Comparison of ENCODE assay signal across 8 cellular contexts in the genomic region with DNA sequence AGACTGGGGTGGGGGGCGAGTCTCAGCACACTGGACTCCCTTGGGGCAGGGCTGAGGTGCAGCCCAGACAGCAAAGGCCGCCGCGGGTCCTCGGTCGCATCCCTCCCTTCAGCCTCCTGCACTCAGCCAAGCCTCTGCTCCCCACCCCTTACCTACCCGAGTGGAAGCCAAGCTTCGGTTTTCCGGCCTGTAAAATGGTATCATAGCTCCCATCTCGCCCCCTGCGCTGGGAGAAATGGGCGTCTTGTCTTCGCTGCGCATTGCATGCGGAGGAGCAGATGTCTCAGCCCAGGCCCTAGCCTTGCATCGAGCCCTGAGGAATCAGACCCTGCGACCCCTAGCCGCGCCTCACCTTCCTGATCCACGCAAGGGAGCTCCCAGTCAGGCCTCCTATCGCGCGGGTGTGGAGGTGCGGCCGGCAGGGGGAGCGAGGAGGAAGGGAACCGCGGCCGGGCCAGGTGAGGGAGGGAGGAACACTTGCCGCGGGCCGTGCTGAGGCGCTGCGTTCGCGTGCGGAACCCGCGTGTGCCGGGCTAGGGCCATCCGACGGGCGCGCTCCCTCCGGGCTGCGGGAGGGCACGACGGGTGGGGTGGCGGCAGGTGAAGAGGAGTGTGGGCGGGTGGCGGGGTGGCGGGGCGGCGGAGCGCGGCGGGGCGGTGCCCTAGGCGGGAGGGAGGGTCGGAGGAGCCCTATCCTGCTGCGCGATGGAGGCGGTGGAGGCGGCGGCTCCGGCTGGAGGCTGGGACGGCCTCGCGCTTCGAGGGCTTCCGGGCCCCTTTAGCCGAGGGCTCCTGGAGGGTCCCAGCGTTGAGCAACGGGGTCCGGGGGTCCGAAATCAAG. TPM values are rescaled to one million over a fixed set of nuclear protein-coding genes. Genes with fewer than 3 reads are reported as not detected.
DNase-seq lines count a peak whose midpoint lies in the region; ATAC-seq, FAIRE-seq and TF ChIP-seq lines count a peak whose summit lies in the region.

No MANE protein-coding gene starts in this region.

- H3K36me3 ChIP-seq in K562 (ENCODE audit: control insufficient read depth, insufficient read depth, low read length) (no peaks in the 10 kb centered on the region), HepG2 (replicated peaks in 1 of 2; ENCODE audit: control insufficient read depth in 1 of 2, insufficient read depth in 2 of 2, low read length in 2 of 2) (no peaks in the 10 kb centered on the region), ovary (no peaks in the 10 kb centered on the region)

- ATAC-seq in K562, result peak; percentile 87
- ATAC-seq in HepG2, result peak; percentile 64
- no peak for ATAC-seq in GM18867 (IDR thresholded peaks at IDR 0.05; ENCODE audit: unreplicated experiment)

- H4K20me1 ChIP-seq in K562 (replicated peaks; ENCODE audit: control insufficient read depth, insufficient read depth, low read length), result peaks cover 52% of the 10 kb centered on the region
- no peaks in the 10 kb centered on the region; the same call in 1 of the 2 replicates for H4K20me1 ChIP-seq in HepG2 (ENCODE audit: insufficient read depth, low read length)

- peak in 1 of 2 experiments; percentile 100; a peak in 3 of 4 replicates for TF ChIP-seq RAD21 in K562 (CRISPR knock-in tag; conservative IDR thresholded peaks at IDR 0.05 in 1 of 2, IDR thresholded peaks at IDR 0.05 in 1 of 2)
- TF ChIP-seq RAD21 in HepG2 (CRISPR knock-in tag; IDR thresholded peaks at IDR 0.05), result peak; percentile 66; the same call in 1 of the 2 replicates

- peak overlapping the region; percentile 75 for H2AFZ ChIP-seq in K562 (ENCODE audit: low read depth, low read length)
- H2AFZ ChIP-seq in HepG2 (ENCODE audit: low read length), result no peak overlapping the region

- H3K4me3 ChIP-seq in K562 (peak overlapping the region; percentile 29), HepG2 (replicated peaks in 1 of 3; ENCODE audit: insufficient read depth in 1 of 3, low read depth in 2 of 3, low read length in 3 of 3) (peak overlapping the region; percentile 26 to 58 (median 36); a peak in 3 of 6 replicates), ovary (no peak overlapping the region)

- in situ Hi-C loops in K562 (cut with MboI) (no loop called here), HepG2 (cut with HindIII; ENCODE audit: extremely low pct_ligation_motif_present, low pct_unique_long_range_greater_than_20kb) (loop anchor here (10.0 kb wide), 1 partner anchor 158 kb away; no protein-coding TSS in a partner anchor)

- TF ChIP-seq CTCF in K562 (IDR thresholded peaks at IDR 0.05 in 2 of 3, conservative IDR thresholded peaks at IDR 0.05 in 1 of 3; ENCODE audit: insufficient read depth in 2 of 3, low read depth in 1 of 3, low read length in 3 of 3) (peak; percentile 98 to 99 (median 98)), HepG2 (CRISPR knock-in tag; IDR thresholded peaks at IDR 0.05) (peak; percentile 84), ovary (IDR thresholded peaks at IDR 0.05) (peak in 1 of 3 donors; percentile 24)

- DNase-seq in AG20443 (ENCODE audit: low spot score), result peak; percentile 58
- peak; percentile 73 for DNase-seq in HEK293T (ENCODE audit: extremely low spot score)
- DNase-seq in T-helper 22 cell (ENCODE audit: low read depth), result peak; percentile 48
- peak; percentile 95 to 99 (median 99) for DNase-seq in K562 (ENCODE audit: extremely low read depth in 1 of 4, low spot score in 3 of 4)
- peak; percentile 35 for DNase-seq in HepG2 (ENCODE audit: low spot score)
- peak; percentile 32 to 39 for DNase-seq in stimulated activated CD8-positive, alpha-beta memory T cell treated with anti-CD3 and anti-CD28 coated beads, Interleukin-7, amount 100 ng/mL, for 1 hour (ENCODE audit: low read depth in 2 of 2)
- DNase-seq in ovary, result no peak

- H3K4me2 ChIP-seq in K562 (ENCODE audit: insufficient read depth, low read length) (peak overlapping the region; percentile 66), HepG2 (ENCODE audit: low read depth, low read length) (peak overlapping the region; percentile 69)

- CTCF ChIA-PET in HEK293T (lab: Yijun Ruan, JAX) (interaction anchor here (0.7 to 1.0 kb wide), 2 partner anchors 26 to 179 kb away, joined by 3 to 5 read pairs; no protein-coding TSS in a partner anchor), K562 (lab: Yijun Ruan, JAX; ENCODE audit: low intra/inter-chr PET ratio) (interaction anchor here (0.6 to 3.8 kb wide), 15 partner anchors 10 to 257 kb away, joined by 3 to 91 read pairs (median 4); no protein-coding TSS in a partner anchor), HepG2 (lab: Yijun Ruan, JAX; ENCODE audit: low intra/inter-chr PET ratio, low total read pairs) (interaction anchor here (1.1 to 3.1 kb wide), 3 partner anchors 24 to 154 kb away, joined by 3 to 14 read pairs (median 4); no protein-coding TSS in a partner anchor)

- H3K27me3 ChIP-seq in K562 (ENCODE audit: control insufficient read depth in 2 of 2, insufficient read depth in 2 of 2, low read length in 2 of 2) (peaks cover 51 to 78% of the 10 kb centered on the region in 2 experiments; a peak in 4 of 5 replicates), HepG2 (ENCODE audit: control insufficient read depth in 1 of 2, insufficient read depth in 2 of 2, low read length in 2 of 2) (peaks cover 12 to 89% of the 10 kb centered on the region in 2 experiments), ovary (peaks cover 8% of the 10 kb centered on the region)

- H3K4me1 ChIP-seq in K562 (replicated peaks in 1 of 2; ENCODE audit: control insufficient read depth in 2 of 2, insufficient read depth in 2 of 2, low read length in 2 of 2) (peaks cover 17 to 82% of the 10 kb centered on the region in 2 experiments; a peak in 4 of 5 replicates), HepG2 (ENCODE audit: insufficient read depth, low read length) (peaks cover 23% of the 10 kb centered on the region), ovary (ENCODE audit: insufficient read depth) (no peaks in the 10 kb centered on the region)

- peak overlapping the region; percentile 8 to 47; a peak in 3 of 4 replicates for H3K9ac ChIP-seq in K562 (ENCODE audit: insufficient read depth in 1 of 2, low read depth in 2 of 2, low read length in 2 of 2)
- H3K9ac ChIP-seq in HepG2 (ENCODE audit: insufficient read depth, low read depth, low read length), result no peak overlapping the region

- FAIRE-seq in K562 (lab: Jason Lieb, UNC), result peak; percentile 84
- no peak for FAIRE-seq in HepG2 (lab: Jason Lieb, UNC)

- TF ChIP-seq POLR2A in K562 (conservative IDR thresholded peaks at IDR 0.05) (no peak), HepG2 (IDR thresholded peaks at IDR 0.05; ENCODE audit: insufficient read depth in 1 of 2, low read depth in 2 of 2, low read length in 2 of 2) (no peak), ovary (IDR thresholded peaks at IDR 0.05) (no peak)

- H3K79me2 ChIP-seq in K562 (ENCODE audit: control insufficient read depth, insufficient read depth, low read length) (peaks cover 6% of the 10 kb centered on the region), HepG2 (ENCODE audit: insufficient read depth, low read length) (no peaks in the 10 kb centered on the region)

- POLR2A ChIA-PET in HEK293T (lab: Yijun Ruan, JAX), result no interaction called here
- POLR2A ChIA-PET in K562 (lab: Yijun Ruan, JAX), result interaction anchor here (0.5 to 2.4 kb wide), 23 partner anchors 8 to 372 kb away, joined by 3 to 36 read pairs (median 4); no protein-coding TSS in a partner anchor
- POLR2A ChIA-PET in HepG2 (lab: Yijun Ruan, JAX), result no interaction called here

- H3K27ac ChIP-seq in K562 (ENCODE audit: extremely low read depth, low read depth, low read length) (no peak overlapping the region), HepG2 (ENCODE audit: extremely low read length, insufficient read depth, low read length) (no peak overlapping the region), ovary (no peak overlapping the region)

- BruUV-seq in K562 (replicated peaks; lab: Mats Ljungman, UMichigan) (no TSS peak), HepG2 (replicated peaks; lab: Mats Ljungman, UMichigan) (no TSS peak)

- TF ChIP-seq EP300 in K562 (IDR thresholded peaks at IDR 0.05; ENCODE audit: low read length), result peak; percentile 42; the same call in 1 of the 2 replicates
- no peak for TF ChIP-seq EP300 in HepG2 (IDR thresholded peaks at IDR 0.05; ENCODE audit: low read depth in 2 of 2, low read length in 2 of 2)
- TF ChIP-seq EP300 in HepG2 (CRISPR knock-in tag; IDR thresholded peaks at IDR 0.05; ENCODE audit: borderline replicate concordance), result no peak
- no peak for TF ChIP-seq EP300 in ovary (IDR thresholded peaks at IDR 0.05)

- intact Hi-C loops in K562 (cut with micrococcal nuclease), result loop anchor here (1.0 to 5.0 kb wide), 4 partner anchors 45 to 154 kb away; a partner anchor contains a TSS
- intact Hi-C loops in HepG2 (cut with micrococcal nuclease; ENCODE audit: unreplicated experiment), result no loop called here
- intact Hi-C loops in ovary (cut with DNase I), result no loop called here

- no peaks in the 10 kb centered on the region; the same call in 1 of the 2 replicates for H3K9me3 ChIP-seq in K562 (replicated peaks; ENCODE audit: control insufficient read depth, insufficient read depth, low read depth, low read length)
- no peaks in the 10 kb centered on the region for H3K9me3 ChIP-seq in HepG2 (ENCODE audit: low read length)
- no peaks in the 10 kb centered on the region for H3K9me3 ChIP-seq in ovary

- peaks cover 2% of the 10 kb centered on the region for H3K9me1 ChIP-seq in K562 (ENCODE audit: control insufficient read depth, insufficient read depth, low read length)

- 3% methylated on average over 76 of the region's 76 CpGs for WGBS in K562 (ENCODE audit: insufficient coverage, low coverage, missing lambda C conversion rate)
- WGBS in HepG2 (ENCODE audit: low lambda C conversion rate), result 18% methylated on average over 28 of the region's 76 CpGs
- WGBS in ovary, 3 donors, result 1 to 6% (median 3%) methylated on average over 43 to 73 of the region's 76 CpGs

RNA-seq across cellular contexts. Expression of a gene that starts 4.1 kb away (rescaled TPM):
- 31.9 and 90.7 TPM in 2 replicates for total RNA-seq in K562 (2011; cell fraction: chromatin; rRNA removed; ENCODE audit: low replicate concordance)
- total RNA-seq in K562 (2011; cell fraction: nucleolus; rRNA removed), result 41.9 and 52.4 TPM in 2 replicates
- 40.6 and 47.0 TPM in 2 replicates for total RNA-seq in K562 (2011; cell fraction: nucleoplasm; rRNA removed)
- total RNA-seq in K562 (2014; rRNA removed), result 8.9 and 14.0 TPM in 2 replicates
- total RNA-seq in K562 (2014; rRNA removed; fragmentation: Illumina TruSeq; extraction: Trizol), result 2.1 and 2.6 TPM in 2 replicates
- total RNA-seq in K562 (2015; rRNA removed; fragmentation: Illumina TruSeq; extraction: Trizol), result 3.5 and 3.9 TPM in 2 replicates
- 34.2 and 35.0 TPM in 2 replicates for total RNA-seq in K562 (2021)
- 2.5 and 9.5 TPM in 2 replicates for polyA plus RNA-seq in K562 (2011; rRNA removed)
- polyA plus RNA-seq in K562 (2011; cell fraction: cytosol; rRNA removed), result 5.8 and 7.7 TPM in 2 replicates
- 55.1 and 87.1 TPM in 2 replicates for polyA plus RNA-seq in K562 (2011; cell fraction: nucleus; rRNA removed)
- polyA plus RNA-seq in K562 (2012), result 12.4 and 14.0 TPM in 2 replicates
- 8.0 and 12.8 TPM in 2 replicates for polyA plus RNA-seq in K562 (2014; fragmentation: Illumina TruSeq; extraction: Trizol)
- under 1 TPM; 0.07 to 0.11 TPM for polyA plus RNA-seq in K562 (2014; fragmentation: Nextera tagmentation; extraction: Ambion mirVana)
- 14.7 and 17.1 TPM in 2 replicates for polyA plus RNA-seq in K562 (2014; rRNA removed)
- polyA minus RNA-seq in K562 (2011; rRNA and poly(A)+ RNA removed), result 2.2 and 5.5 TPM in 2 replicates
- polyA minus RNA-seq in K562 (2011; cell fraction: cytosol; rRNA and poly(A)+ RNA removed), result 5.4 and 22.9 TPM in 2 replicates
- polyA minus RNA-seq in K562 (2011; cell fraction: nucleus; rRNA and poly(A)+ RNA removed), result 20.1 and 45.7 TPM in 2 replicates
- not detected in 2 replicates for total RNA-seq in HepG2 (2016; rRNA removed; fragmentation: Illumina TruSeq; extraction: Trizol)
- not detected in 2 replicates for total RNA-seq in HepG2 (2016; cell fraction: cytosol; rRNA removed; fragmentation: Illumina TruSeq; extraction: Trizol; ENCODE audit: low read depth)
- total RNA-seq in HepG2 (2016; cell fraction: insoluble cytoplasmic fraction; rRNA removed; fragmentation: Illumina TruSeq; extraction: Trizol), result not detected in 2 replicates
- not detected in 2 replicates for total RNA-seq in HepG2 (2016; cell fraction: membrane; rRNA removed; fragmentation: Illumina TruSeq; extraction: Trizol)
- not detected in 2 replicates for total RNA-seq in HepG2 (2016; cell fraction: nucleus; rRNA removed; fragmentation: Illumina TruSeq; extraction: Trizol)
- polyA plus RNA-seq in HepG2 (2011; rRNA removed), result not detected in 2 replicates
- 0.03 TPM in 1 of 2 replicates, not detected in the other for polyA plus RNA-seq in HepG2 (2011; cell fraction: cytosol; rRNA removed)
- polyA plus RNA-seq in HepG2 (2011; cell fraction: nucleus; rRNA removed), result 0.23 TPM in 1 of 2 replicates, not detected in the other
- not detected in 2 replicates for polyA plus RNA-seq in HepG2 (2012)
- not detected in 2 replicates for polyA plus RNA-seq in HepG2 (2016; cell fraction: cytosol; fragmentation: Illumina TruSeq; extraction: Trizol; ENCODE audit: low read depth)
- not detected in 2 replicates for polyA plus RNA-seq in HepG2 (2016; cell fraction: insoluble cytoplasmic fraction; fragmentation: Illumina TruSeq; extraction: Trizol; ENCODE audit: low read depth)
- polyA plus RNA-seq in HepG2 (2016; cell fraction: membrane; fragmentation: Illumina TruSeq; extraction: Trizol; ENCODE audit: low read depth), result 0.08 TPM in 1 of 2 replicates, not detected in the other
- not detected in 2 replicates for polyA plus RNA-seq in HepG2 (2016; cell fraction: nucleus; fragmentation: Illumina TruSeq; extraction: Trizol; ENCODE audit: insufficient read depth, low read depth)
- not detected in 2 replicates for polyA minus RNA-seq in HepG2 (2011; rRNA and poly(A)+ RNA removed; ENCODE audit: low replicate concordance)
- not detected in 2 replicates for polyA minus RNA-seq in HepG2 (2011; cell fraction: cytosol; rRNA and poly(A)+ RNA removed)
- not detected in 2 replicates for polyA minus RNA-seq in HepG2 (2011; cell fraction: nucleus; rRNA and poly(A)+ RNA removed)
- 10 to 100 TPM in 1 of 7 donors, 1 to 10 TPM in 5, not detected in 1; 1.5 to 23.8 (median 2.9) TPM for total RNA-seq in ovary
- polyA plus RNA-seq in ovary, result 1 to 10 TPM; 1.2 to 3.2 TPM

RNA-seq across cellular contexts. Expression of a gene that starts 33.2 kb away (rescaled TPM):
- total RNA-seq in K562 (2011; cell fraction: chromatin; rRNA removed; ENCODE audit: low replicate concordance), result 12.5 and 89.3 TPM in 2 replicates
- 145 and 149 TPM in 2 replicates for total RNA-seq in K562 (2011; cell fraction: nucleolus; rRNA removed)
- 44.7 and 52.3 TPM in 2 replicates for total RNA-seq in K562 (2011; cell fraction: nucleoplasm; rRNA removed)
- total RNA-seq in K562 (2014; rRNA removed) (85.2 and 90.0 TPM in 2 replicates), K562 (2014; rRNA removed; fragmentation: Illumina TruSeq; extraction: Trizol) (2.1 and 2.8 TPM in 2 replicates), K562 (2015; rRNA removed; fragmentation: Illumina TruSeq; extraction: Trizol) (1.6 and 5.2 TPM in 2 replicates), K562 (2021) (139 and 162 TPM in 2 replicates), HepG2 (2016; rRNA removed; fragmentation: Illumina TruSeq; extraction: Trizol) (not detected in 2 replicates), ovary (10 to 100 TPM in 1 of 7 donors, 1 to 10 TPM in 5, under 1 TPM in 1; 0.71 to 21.5 (median 8.4) TPM)
- polyA plus RNA-seq in K562 (2011; rRNA removed) (9.2 and 33.6 TPM in 2 replicates), K562 (2014; fragmentation: Illumina TruSeq; extraction: Trizol) (1.6 and 15.2 TPM in 2 replicates), K562 (2014; fragmentation: Nextera tagmentation; extraction: Ambion mirVana) (1 to 10 TPM in 1 of 2 experiments, under 1 TPM in 1; 0.69 to 1.1 TPM), K562 (2014; rRNA removed) (110 and 150 TPM in 2 replicates), HepG2 (2011; rRNA removed) (0.07 TPM in 1 of 2 replicates, not detected in the other), ovary (1 to 10 TPM in 1 of 2 donors, not detected in 1; 3.7 TPM)
- polyA plus RNA-seq in K562 (2011; cell fraction: cytosol; rRNA removed), result 60.0 and 286 TPM in 2 replicates
- 103 and 165 TPM in 2 replicates for polyA plus RNA-seq in K562 (2011; cell fraction: nucleus; rRNA removed)
- polyA plus RNA-seq in K562 (2012), result 49.9 and 97.0 TPM in 2 replicates
- polyA minus RNA-seq in K562 (2011; rRNA and poly(A)+ RNA removed), result 2.4 and 2.8 TPM in 2 replicates
- 43.2 and 113 TPM in 2 replicates for polyA minus RNA-seq in K562 (2011; cell fraction: cytosol; rRNA and poly(A)+ RNA removed)
- polyA minus RNA-seq in K562 (2011; cell fraction: nucleus; rRNA and poly(A)+ RNA removed), result 19.4 and 37.3 TPM in 2 replicates
- total RNA-seq in HepG2 (2016; cell fraction: cytosol; rRNA removed; fragmentation: Illumina TruSeq; extraction: Trizol; ENCODE audit: low read depth), result not detected in 2 replicates
- total RNA-seq in HepG2 (2016; cell fraction: insoluble cytoplasmic fraction; rRNA removed; fragmentation: Illumina TruSeq; extraction: Trizol), result not detected in 2 replicates
- total RNA-seq in HepG2 (2016; cell fraction: membrane; rRNA removed; fragmentation: Illumina TruSeq; extraction: Trizol), result 0.10 TPM in 1 of 2 replicates, not detected in the other
- not detected in 2 replicates for total RNA-seq in HepG2 (2016; cell fraction: nucleus; rRNA removed; fragmentation: Illumina TruSeq; extraction: Trizol)
- polyA plus RNA-seq in HepG2 (2011; cell fraction: cytosol; rRNA removed), result 0.16 TPM in 1 of 2 replicates, not detected in the other
- 0.47 TPM in 1 of 2 replicates, not detected in the other for polyA plus RNA-seq in HepG2 (2011; cell fraction: nucleus; rRNA removed)
- polyA plus RNA-seq in HepG2 (2012), result not detected in 2 replicates
- not detected in 2 replicates for polyA plus RNA-seq in HepG2 (2016; cell fraction: cytosol; fragmentation: Illumina TruSeq; extraction: Trizol; ENCODE audit: low read depth)
- polyA plus RNA-seq in HepG2 (2016; cell fraction: insoluble cytoplasmic fraction; fragmentation: Illumina TruSeq; extraction: Trizol; ENCODE audit: low read depth), result not detected in 2 replicates
- not detected in 2 replicates for polyA plus RNA-seq in HepG2 (2016; cell fraction: membrane; fragmentation: Illumina TruSeq; extraction: Trizol; ENCODE audit: low read depth)
- not detected in 2 replicates for polyA plus RNA-seq in HepG2 (2016; cell fraction: nucleus; fragmentation: Illumina TruSeq; extraction: Trizol; ENCODE audit: insufficient read depth, low read depth)
- 0.32 TPM in 1 of 2 replicates, not detected in the other for polyA minus RNA-seq in HepG2 (2011; rRNA and poly(A)+ RNA removed; ENCODE audit: low replicate concordance)
- polyA minus RNA-seq in HepG2 (2011; cell fraction: cytosol; rRNA and poly(A)+ RNA removed), result not detected in 2 replicates
- polyA minus RNA-seq in HepG2 (2011; cell fraction: nucleus; rRNA and poly(A)+ RNA removed), result not detected in 2 replicates

RNA-seq across cellular contexts. Expression of a gene that starts 42.2 kb away (rescaled TPM):
- 625 and 1,610 TPM in 2 replicates for total RNA-seq in K562 (2011; cell fraction: chromatin; rRNA removed; ENCODE audit: low replicate concordance)
- 538 and 650 TPM in 2 replicates for total RNA-seq in K562 (2011; cell fraction: nucleolus; rRNA removed)
- total RNA-seq in K562 (2011; cell fraction: nucleoplasm; rRNA removed), result 407 and 495 TPM in 2 replicates
- 116 and 125 TPM in 2 replicates for total RNA-seq in K562 (2014; rRNA removed)
- total RNA-seq in K562 (2014; rRNA removed; fragmentation: Illumina TruSeq; extraction: Trizol), result 92.5 and 94.6 TPM in 2 replicates
- total RNA-seq in K562 (2015; rRNA removed; fragmentation: Illumina TruSeq; extraction: Trizol), result 28.1 and 34.9 TPM in 2 replicates
- 177 and 195 TPM in 2 replicates for total RNA-seq in K562 (2021)
- 119 and 238 TPM in 2 replicates for polyA plus RNA-seq in K562 (2011; rRNA removed)
- polyA plus RNA-seq in K562 (2011; cell fraction: cytosol; rRNA removed), result 143 and 156 TPM in 2 replicates
- polyA plus RNA-seq in K562 (2011; cell fraction: nucleus; rRNA removed), result 671 and 957 TPM in 2 replicates
- 122 and 123 TPM in 2 replicates for polyA plus RNA-seq in K562 (2012)
- 135 and 164 TPM in 2 replicates for polyA plus RNA-seq in K562 (2014; fragmentation: Illumina TruSeq; extraction: Trizol)
- polyA plus RNA-seq in K562 (2014; fragmentation: Nextera tagmentation; extraction: Ambion mirVana), result 1 to 10 TPM in 1 of 2 experiments, under 1 TPM in 1; 0.03 to 1.9 TPM
- 129 and 135 TPM in 2 replicates for polyA plus RNA-seq in K562 (2014; rRNA removed)
- 306 and 458 TPM in 2 replicates for polyA minus RNA-seq in K562 (2011; rRNA and poly(A)+ RNA removed)
- 83.2 and 205 TPM in 2 replicates for polyA minus RNA-seq in K562 (2011; cell fraction: cytosol; rRNA and poly(A)+ RNA removed)
- polyA minus RNA-seq in K562 (2011; cell fraction: nucleus; rRNA and poly(A)+ RNA removed), result 284 and 666 TPM in 2 replicates
- not detected in 2 replicates for total RNA-seq in HepG2 (2016; rRNA removed; fragmentation: Illumina TruSeq; extraction: Trizol)
- 0.09 and 0.20 TPM in 2 replicates for total RNA-seq in HepG2 (2016; cell fraction: cytosol; rRNA removed; fragmentation: Illumina TruSeq; extraction: Trizol; ENCODE audit: low read depth)
- not detected in 2 replicates for total RNA-seq in HepG2 (2016; cell fraction: insoluble cytoplasmic fraction; rRNA removed; fragmentation: Illumina TruSeq; extraction: Trizol)
- total RNA-seq in HepG2 (2016; cell fraction: membrane; rRNA removed; fragmentation: Illumina TruSeq; extraction: Trizol), result 0.06 and 0.10 TPM in 2 replicates
- not detected in 2 replicates for total RNA-seq in HepG2 (2016; cell fraction: nucleus; rRNA removed; fragmentation: Illumina TruSeq; extraction: Trizol)
- polyA plus RNA-seq in HepG2 (2011; rRNA removed), result 0.33 and 0.55 TPM in 2 replicates
- 0.04 TPM in 1 of 2 replicates, not detected in the other for polyA plus RNA-seq in HepG2 (2011; cell fraction: cytosol; rRNA removed)
- 0.57 and 0.82 TPM in 2 replicates for polyA plus RNA-seq in HepG2 (2011; cell fraction: nucleus; rRNA removed)
- polyA plus RNA-seq in HepG2 (2012), result 0.08 TPM in 1 of 2 replicates, not detected in the other
- polyA plus RNA-seq in HepG2 (2016; cell fraction: cytosol; fragmentation: Illumina TruSeq; extraction: Trizol; ENCODE audit: low read depth), result 0.15 and 0.23 TPM in 2 replicates
- not detected in 2 replicates for polyA plus RNA-seq in HepG2 (2016; cell fraction: insoluble cytoplasmic fraction; fragmentation: Illumina TruSeq; extraction: Trizol; ENCODE audit: low read depth)
- 0.23 and 0.58 TPM in 2 replicates for polyA plus RNA-seq in HepG2 (2016; cell fraction: membrane; fragmentation: Illumina TruSeq; extraction: Trizol; ENCODE audit: low read depth)
- polyA plus RNA-seq in HepG2 (2016; cell fraction: nucleus; fragmentation: Illumina TruSeq; extraction: Trizol; ENCODE audit: insufficient read depth, low read depth), result 0.28 TPM in 1 of 2 replicates, not detected in the other
- polyA minus RNA-seq in HepG2 (2011; rRNA and poly(A)+ RNA removed; ENCODE audit: low replicate concordance), result 1.0 and 1.5 TPM in 2 replicates
- polyA minus RNA-seq in HepG2 (2011; cell fraction: cytosol; rRNA and poly(A)+ RNA removed), result not detected in 2 replicates
- polyA minus RNA-seq in HepG2 (2011; cell fraction: nucleus; rRNA and poly(A)+ RNA removed), result 0.77 TPM in 1 of 2 replicates, not detected in the other
- total RNA-seq in ovary, result 10 to 100 TPM; 21.0 to 55.0 (median 38.9) TPM
- polyA plus RNA-seq in ovary, result 10 to 100 TPM; 29.2 to 30.9 TPM

Comparison
In these comparisons a context has a peak if more than half of its experiments do, and no peak if none do; other contexts are left out.
1. DNase-seq: peak in AG20443 (single experiment), HEK293T (single experiment), T-helper 22 cell (single experiment), K562 (4 of 4), HepG2 (single experiment) and stimulated activated CD8-positive, alpha-beta memory T cell treated with anti-CD3 and anti-CD28 coated beads, Interleukin-7, amount 100 ng/mL, for 1 hour (2 of 2); none in ovary (0 of 5).
2. RNA of a gene that starts 42.2 kb away (total RNA-seq): 28.1 to 1,610 TPM in K562 and 21.0 to 55.0 TPM in ovary; 0.06 to 0.20 TPM in HepG2; every median in the first group is over 10 times any median in the second.